In genomic region chr12:117501066-117501465, GRCh38 we compare ENCODE assay signal across 36 cellular contexts.
"Had no signal": no experiment of that assay in that cellular context is flagged by ENCODE, and none has a peak within 500 bp of the region (broad histone marks: within the 10 kb centered on the region; RNA-seq: fewer than 3 reads in every experiment).

No MANE protein-coding gene starts in this region.

- H3K9me3 ChIP-seq: body of pancreas, breast epithelium had no signal

- H3K27ac ChIP-seq: brain microvascular endothelial cell, breast epithelium, WERI-Rb-1 had no signal

- H3K36me3 ChIP-seq: brain microvascular endothelial cell, breast epithelium, WERI-Rb-1 had no signal

- H3K9me3 Mint-ChIP-seq: activated CD4-positive, alpha-beta memory T cell treated with anti-CD3 and anti-CD28 coated beads, Interleukin-2, amount 10 ng/mL, durations not matched to agents 7 days and 5 days; activated CD4-positive, alpha-beta T cell treated with anti-CD3 and anti-CD28 coated beads, Interleukin-2, amount 10 ng/mL, durations not matched to agents 7 days and 5 days; activated naive CD4-positive, alpha-beta T cell treated with anti-CD3 and anti-CD28 coated beads, Interleukin-2, amount 10 ng/mL, durations not matched to agents 7 days and 5 days; activated naive CD4-positive, alpha-beta T cell treated with anti-CD3 and anti-CD28 coated beads, Interleukin-2, amount 50 U/mL, for 24 hours; activated naive CD8-positive, alpha-beta T cell treated with anti-CD3 and anti-CD28 coated beads, Interleukin-2, amount 10 ng/mL, durations not matched to agents 7 days and 5 days; activated naive CD8-positive, alpha-beta T cell treated with anti-CD3 and anti-CD28 coated beads, Interleukin-2, amount 50 U/mL, for 24 hours; activated T-cell treated with anti-CD3 and anti-CD28 coated beads, Interleukin-2, amount 50 U/mL, for 24 hours; activated T-helper 2 cell treated with anti-CD3 and anti-CD28 coated beads, Interferon-gamma antibody, Interleukin-2, Interleukin-4, amounts not matched to agents 10 μg/mL and 5 μg/mL and 100 μg/mL, durations not matched to agents 14 hours and 24 hours and 36 hours; T-helper 1 cell treated with Interleukin-12 subunit alpha and Interleukin-12 subunit beta and Interleukin-4 antibody, amounts not matched to agents 30 μg/mL and 1 μg/mL, for 36 hours; T-helper 2 cell treated with Interferon-gamma antibody and Interleukin-4, amounts not matched to agents 5 μg/mL and 100 μg/mL, for 36 hours; WTC11 had no signal

- H3K4me1 ChIP-seq: breast epithelium had no signal

- H3K4me3 Mint-ChIP-seq: activated CD4-positive, alpha-beta memory T cell treated with anti-CD3 and anti-CD28 coated beads, Interleukin-2, amount 10 ng/mL, durations not matched to agents 7 days and 5 days; activated CD4-positive, alpha-beta T cell treated with anti-CD3 and anti-CD28 coated beads for 36 hours; activated CD4-positive, alpha-beta T cell treated with anti-CD3 and anti-CD28 coated beads, Interleukin-2, amount 10 ng/mL, durations not matched to agents 7 days and 5 days; activated CD8-positive, alpha-beta memory T cell treated with anti-CD3 and anti-CD28 coated beads, Interleukin-2, amount 10 ng/mL, durations not matched to agents 7 days and 5 days; activated CD8-positive, alpha-beta T cell treated with anti-CD3 and anti-CD28 coated beads, Interleukin-2, amount 10 ng/mL, durations not matched to agents 7 days and 5 days; activated naive CD4-positive, alpha-beta T cell treated with anti-CD3 and anti-CD28 coated beads, Interleukin-2, amount 10 ng/mL, durations not matched to agents 7 days and 5 days; activated naive CD4-positive, alpha-beta T cell treated with anti-CD3 and anti-CD28 coated beads, Interleukin-2, amount 50 U/mL, for 24 hours; activated naive CD8-positive, alpha-beta T cell; activated naive CD8-positive, alpha-beta T cell treated with anti-CD3 and anti-CD28 coated beads, Interleukin-2, amount 10 ng/mL, durations not matched to agents 7 days and 5 days; activated naive CD8-positive, alpha-beta T cell treated with anti-CD3 and anti-CD28 coated beads, Interleukin-2, amount 50 U/mL, for 24 hours; activated T-cell treated with anti-CD3 and anti-CD28 coated beads, Interleukin-2, amount 50 U/mL, for 24 hours; T-helper 1 cell treated with Interleukin-12 subunit alpha and Interleukin-12 subunit beta and Interleukin-4 antibody, amounts not matched to agents 30 μg/mL and 1 μg/mL, for 36 hours; T-helper 2 cell treated with Interferon-gamma antibody and Interleukin-4, amounts not matched to agents 5 μg/mL and 100 μg/mL, for 36 hours; WTC11 had no signal

- H3K4me1 Mint-ChIP-seq: activated CD4-positive, alpha-beta memory T cell treated with anti-CD3 and anti-CD28 coated beads, Interleukin-2, amount 10 ng/mL, durations not matched to agents 7 days and 5 days; activated CD4-positive, alpha-beta T cell treated with anti-CD3 and anti-CD28 coated beads for 36 hours; activated CD4-positive, alpha-beta T cell treated with anti-CD3 and anti-CD28 coated beads, Interleukin-2, amount 10 ng/mL, durations not matched to agents 7 days and 5 days; activated CD8-positive, alpha-beta memory T cell treated with anti-CD3 and anti-CD28 coated beads, Interleukin-2, amount 10 ng/mL, durations not matched to agents 7 days and 5 days; activated naive CD4-positive, alpha-beta T cell treated with anti-CD3 and anti-CD28 coated beads, Interleukin-2, amount 10 ng/mL, durations not matched to agents 7 days and 5 days; activated naive CD4-positive, alpha-beta T cell treated with anti-CD3 and anti-CD28 coated beads, Interleukin-2, amount 50 U/mL, for 24 hours; activated naive CD8-positive, alpha-beta T cell treated with anti-CD3 and anti-CD28 coated beads, Interleukin-2, amount 10 ng/mL, durations not matched to agents 7 days and 5 days; activated naive CD8-positive, alpha-beta T cell treated with anti-CD3 and anti-CD28 coated beads, Interleukin-2, amount 50 U/mL, for 24 hours had no signal

- H3K27me3 Mint-ChIP-seq: activated CD4-positive, alpha-beta memory T cell treated with anti-CD3 and anti-CD28 coated beads, Interleukin-2, amount 10 ng/mL, durations not matched to agents 7 days and 5 days; activated CD4-positive, alpha-beta T cell treated with anti-CD3 and anti-CD28 coated beads for 36 hours; activated CD4-positive, alpha-beta T cell treated with anti-CD3 and anti-CD28 coated beads, Interleukin-2, amount 10 ng/mL, durations not matched to agents 7 days and 5 days; activated CD8-positive, alpha-beta memory T cell treated with anti-CD3 and anti-CD28 coated beads, Interleukin-2, amount 10 ng/mL, durations not matched to agents 7 days and 5 days; activated naive CD4-positive, alpha-beta T cell treated with anti-CD3 and anti-CD28 coated beads, Interleukin-2, amount 10 ng/mL, durations not matched to agents 7 days and 5 days; activated naive CD8-positive, alpha-beta T cell treated with anti-CD3 and anti-CD28 coated beads, Interleukin-2, amount 10 ng/mL, durations not matched to agents 7 days and 5 days; activated T-cell treated with anti-CD3 and anti-CD28 coated beads, Interleukin-2, amount 50 U/mL, for 24 hours had no signal

- H3K27me3 ChIP-seq: body of pancreas, brain microvascular endothelial cell, breast epithelium had no signal

- ATAC-seq: activated CD4-positive, alpha-beta T cell treated with anti-CD3 and anti-CD28 coated beads for 36 hours; activated CD4-positive, CD25-positive, alpha-beta regulatory T cell treated with anti-CD3 and anti-CD28 coated beads, Interleukin-2, amount 50 U/mL, for 24 hours; activated CD8-positive, alpha-beta memory T cell treated with anti-CD3 and anti-CD28 coated beads, Interleukin-2, amount 10 ng/mL, durations not matched to agents 7 days and 5 days; activated CD8-positive, alpha-beta T cell treated with anti-CD3 and anti-CD28 coated beads, Interleukin-2, amount 10 ng/mL, durations not matched to agents 7 days and 5 days; activated naive CD8-positive, alpha-beta T cell treated with anti-CD3 and anti-CD28 coated beads, Interleukin-2, amount 50 U/mL, for 24 hours; WTC11 had no signal

- H3K4me3 ChIP-seq: body of pancreas, breast epithelium had no signal

- DNase-seq: activated CD4-positive, alpha-beta memory T cell treated with anti-CD3 and anti-CD28 coated beads, Interleukin-2, amount 10 ng/mL, durations not matched to agents 7 days and 5 days; activated CD4-positive, alpha-beta T cell treated with anti-CD3 and anti-CD28 coated beads for 1 hour; activated CD4-positive, alpha-beta T cell treated with anti-CD3 and anti-CD28 coated beads for 36 hours; activated CD4-positive, alpha-beta T cell treated with anti-CD3 and anti-CD28 coated beads for 48 hours; activated CD4-positive, alpha-beta T cell treated with anti-CD3 and anti-CD28 coated beads, Interleukin-2, amount 10 ng/mL, durations not matched to agents 7 days and 5 days; activated CD4-positive, alpha-beta T cell treated with anti-CD3 and anti-CD28 coated beads, Interleukin-2, amount 50 U/mL, for 48 hours; activated CD4-positive, CD25-positive, alpha-beta regulatory T cell; activated CD8-positive, alpha-beta memory T cell treated with anti-CD3 and anti-CD28 coated beads for 24 hours; activated CD8-positive, alpha-beta memory T cell treated with anti-CD3 and anti-CD28 coated beads, Interleukin-2, amount 10 ng/mL, durations not matched to agents 7 days and 5 days; activated CD8-positive, alpha-beta memory T cell treated with anti-CD3 and anti-CD28 coated beads, Interleukin-2, amount 50 U/mL, for 48 hours; activated CD8-positive, alpha-beta T cell treated with anti-CD3 and anti-CD28 coated beads, Interleukin-2, amount 10 ng/mL, durations not matched to agents 7 days and 5 days; activated effector memory CD4-positive, alpha-beta T cell treated with Interleukin-2 at 50 U/mL for 16 hours; activated gamma-delta T cell; activated naive CD4-positive, alpha-beta T cell treated with anti-CD3 and anti-CD28 coated beads, Interleukin-2, amount 10 ng/mL, durations not matched to agents 7 days and 5 days; activated naive CD4-positive, alpha-beta T cell treated with Interleukin-2 at 50 U/mL for 16 hours; activated naive CD8-positive, alpha-beta T cell treated with anti-CD3 and anti-CD28 coated beads, Interleukin-2, amount 10 ng/mL, durations not matched to agents 7 days and 5 days; activated naive CD8-positive, alpha-beta T cell treated with anti-CD3 and anti-CD28 coated beads, Interleukin-2, amount 50 U/mL, for 24 hours; activated T-cell treated with anti-CD3 and anti-CD28 coated beads, Interleukin-2, amount 50 U/mL, for 24 hours; activated T-cell treated with anti-CD3 and anti-CD28 coated beads, Interleukin-2, amount 50 U/mL, for 48 hours; aorta; brain microvascular endothelial cell; central memory CD4-positive, alpha-beta T cell; SW 1271; T-helper 1 cell; T-helper 2 cell; T-helper 9 cell had no signal

- H3K27ac Mint-ChIP-seq: activated CD4-positive, alpha-beta memory T cell treated with anti-CD3 and anti-CD28 coated beads, Interleukin-2, amount 10 ng/mL, durations not matched to agents 7 days and 5 days; activated CD4-positive, alpha-beta T cell treated with anti-CD3 and anti-CD28 coated beads for 36 hours; activated CD4-positive, alpha-beta T cell treated with anti-CD3 and anti-CD28 coated beads, Interleukin-2, amount 10 ng/mL, durations not matched to agents 7 days and 5 days; activated CD8-positive, alpha-beta memory T cell treated with anti-CD3 and anti-CD28 coated beads, Interleukin-2, amount 10 ng/mL, durations not matched to agents 7 days and 5 days; activated CD8-positive, alpha-beta T cell treated with anti-CD3 and anti-CD28 coated beads, Interleukin-2, amount 10 ng/mL, durations not matched to agents 7 days and 5 days; activated naive CD4-positive, alpha-beta T cell treated with anti-CD3 and anti-CD28 coated beads, Interleukin-2, amount 10 ng/mL, durations not matched to agents 7 days and 5 days; activated naive CD4-positive, alpha-beta T cell treated with anti-CD3 and anti-CD28 coated beads, Interleukin-2, amount 50 U/mL, for 24 hours; activated naive CD8-positive, alpha-beta T cell; activated naive CD8-positive, alpha-beta T cell treated with anti-CD3 and anti-CD28 coated beads, Interleukin-2, amount 10 ng/mL, durations not matched to agents 7 days and 5 days; activated naive CD8-positive, alpha-beta T cell treated with anti-CD3 and anti-CD28 coated beads, Interleukin-2, amount 50 U/mL, for 24 hours; activated T-cell treated with anti-CD3 and anti-CD28 coated beads, Interleukin-2, amount 50 U/mL, for 24 hours; activated T-helper 2 cell treated with anti-CD3 and anti-CD28 coated beads, Interferon-gamma antibody, Interleukin-2, Interleukin-4, amounts not matched to agents 10 μg/mL and 5 μg/mL and 100 μg/mL, durations not matched to agents 14 hours and 24 hours and 36 hours; T-helper 1 cell treated with Interleukin-12 subunit alpha and Interleukin-12 subunit beta and Interleukin-4 antibody, amounts not matched to agents 30 μg/mL and 1 μg/mL, for 36 hours; T-helper 2 cell treated with Interferon-gamma antibody and Interleukin-4, amounts not matched to agents 5 μg/mL and 100 μg/mL, for 36 hours; WTC11 had no signal

- H3K36me3 Mint-ChIP-seq: activated CD8-positive, alpha-beta memory T cell treated with anti-CD3 and anti-CD28 coated beads, Interleukin-2, amount 10 ng/mL, durations not matched to agents 7 days and 5 days; activated naive CD4-positive, alpha-beta T cell treated with anti-CD3 and anti-CD28 coated beads, Interleukin-2, amount 10 ng/mL, durations not matched to agents 7 days and 5 days; activated naive CD4-positive, alpha-beta T cell treated with anti-CD3 and anti-CD28 coated beads, Interleukin-2, amount 50 U/mL, for 24 hours; activated naive CD8-positive, alpha-beta T cell; activated naive CD8-positive, alpha-beta T cell treated with anti-CD3 and anti-CD28 coated beads, Interleukin-2, amount 10 ng/mL, durations not matched to agents 7 days and 5 days; WTC11 had no signal
